Comparison of ENCODE assay signal across 2 cellular contexts in the genomic region with DNA sequence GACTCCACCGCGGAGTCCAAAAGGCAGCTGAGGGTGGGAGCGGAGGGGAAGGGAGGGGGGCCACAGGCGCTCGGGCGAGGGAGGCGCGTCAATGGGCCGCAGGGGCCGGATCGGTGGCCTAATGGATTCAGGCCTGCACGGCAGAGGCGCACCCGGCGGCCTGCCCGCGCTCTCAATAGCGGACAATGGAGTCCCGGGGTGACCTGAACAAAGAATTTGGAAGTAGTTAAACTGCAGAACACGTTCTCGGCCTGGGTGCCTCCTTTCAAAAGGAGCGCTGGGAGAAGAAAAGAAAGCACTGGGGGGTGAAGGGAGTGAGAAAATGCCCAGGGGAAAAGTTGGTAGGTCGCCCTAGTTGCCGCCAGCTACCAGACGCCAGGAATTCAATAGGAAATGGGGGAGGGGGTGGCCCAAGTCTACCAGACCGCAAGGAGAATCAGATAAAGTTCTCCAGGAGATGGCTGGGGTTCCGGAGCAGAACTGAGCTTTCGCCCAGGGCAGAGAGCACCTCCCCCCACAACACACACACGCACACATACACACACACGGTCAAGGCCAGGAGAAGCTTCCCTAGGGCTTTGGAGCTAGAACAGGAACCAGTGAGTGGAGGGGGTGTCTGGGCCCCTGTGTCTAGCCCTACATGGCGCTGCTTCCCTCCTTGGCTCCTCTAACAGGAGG.
TF ChIP-seq lines count a peak whose summit lies in the region.

No MANE protein-coding gene starts in this region.

TF ChIP-seq in HEK293, 187 proteins besides CTCF, POLR2A, EP300 and RAD21:
- TF ChIP-seq, protein P1, sequence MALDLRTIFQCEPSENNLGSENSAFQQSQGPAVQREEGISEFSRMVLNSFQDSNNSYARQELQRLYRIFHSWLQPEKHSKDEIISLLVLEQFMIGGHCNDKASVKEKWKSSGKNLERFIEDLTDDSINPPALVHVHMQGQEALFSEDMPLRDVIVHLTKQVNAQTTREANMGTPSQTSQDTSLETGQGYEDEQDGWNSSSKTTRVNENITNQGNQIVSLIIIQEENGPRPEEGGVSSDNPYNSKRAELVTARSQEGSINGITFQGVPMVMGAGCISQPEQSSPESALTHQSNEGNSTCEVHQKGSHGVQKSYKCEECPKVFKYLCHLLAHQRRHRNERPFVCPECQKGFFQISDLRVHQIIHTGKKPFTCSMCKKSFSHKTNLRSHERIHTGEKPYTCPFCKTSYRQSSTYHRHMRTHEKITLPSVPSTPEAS (tag by site-specific recombination; IDR thresholded peaks at IDR 0.05), result 0 out of 2 replicates have a peak, but pooled peaks have one; percentile 31
- TF ChIP-seq ZNF670 (tag by site-specific recombination; IDR thresholded peaks at IDR 0.05; ENCODE audit: low read depth), result no peak

TF ChIP-seq in GM12878, 131 proteins besides CTCF, POLR2A, EP300 and RAD21:
- TF ChIP-seq BHLHE40 (IDR thresholded peaks at IDR 0.05; ENCODE audit: borderline replicate concordance in 1 of 2, low read depth in 2 of 2, low read length in 1 of 2) (no peak), EZH2 (IDR thresholded peaks at IDR 0.05; ENCODE audit: borderline replicate concordance, control insufficient read depth, low read depth, low read length) (0 out of 2 replicates have a peak, but pooled peaks have one; percentile 70), BCL11A (IDR thresholded peaks at IDR 0.05; ENCODE audit: low read depth, low read length) (no peak), STAT3 (IDR thresholded peaks at IDR 0.05; ENCODE audit: low read depth, low read length) (no peak)
TF ChIP-seq in GM12878: peak in this region for 1.
